ENCODE assay signal across 14 cellular contexts in genomic region chr19:35272122-35272715, GRCh38. TPM values are rescaled to one million over a fixed set of nuclear protein-coding genes. Genes with fewer than 3 reads are reported as not detected.
A peak's percentile ranks its signal among the peaks of the same experiment; 100 is the strongest.
DNase-seq lines count a peak whose midpoint lies in the region; ATAC-seq and TF ChIP-seq lines count a peak whose summit lies in the region.
"Had no signal": no experiment of that assay in that cellular context is flagged by ENCODE, and none has a peak within 500 bp of the region (broad histone marks: within the 10 kb centered on the region; RNA-seq: fewer than 3 reads in every experiment).

No MANE protein-coding gene starts in this region.

- no peaks in the 10 kb centered on the region for H3K9me3 ChIP-seq in Panc1 (ENCODE audit: control insufficient read depth, insufficient read depth, low read depth, low read length)

- no peaks in the 10 kb centered on the region for H3K27me3 ChIP-seq in Panc1 (ENCODE audit: control insufficient read depth, insufficient read depth, low read length)

- H3K27ac ChIP-seq in Panc1 (ENCODE audit: low read length), result no peak overlapping the region
- H3K27ac ChIP-seq: PC-9 had no signal

- no peak overlapping the region for H3K4me3 Mint-ChIP-seq in stimulated activated naive CD8-positive, alpha-beta T cell treated with anti-CD3 and anti-CD28 coated beads, Interleukin-15, Interleukin-2, amounts not matched to agents 100 ng/mL and 50 ng/mL, for 24 hours
- H3K4me3 Mint-ChIP-seq in dendritic cell treated with granulocyte-macrophage colony-stimulating factor and Interleukin-4, amounts not matched to agents 40 ng/mL and 50 ng/mL, for 4 days, result peak overlapping the region; percentile 44

- H3K9me3 Mint-ChIP-seq in stimulated activated naive CD8-positive, alpha-beta T cell treated with anti-CD3 and anti-CD28 coated beads, Interleukin-15, Interleukin-2, amounts not matched to agents 100 ng/mL and 50 ng/mL, for 24 hours, result no peaks in the 10 kb centered on the region
- H3K9me3 Mint-ChIP-seq in dendritic cell treated with granulocyte-macrophage colony-stimulating factor and Interleukin-4, amounts not matched to agents 40 ng/mL and 50 ng/mL, for 4 days, result no peaks in the 10 kb centered on the region

- H3K27ac Mint-ChIP-seq in stimulated activated naive CD8-positive, alpha-beta T cell treated with anti-CD3 and anti-CD28 coated beads, Interleukin-15, Interleukin-2, amounts not matched to agents 100 ng/mL and 50 ng/mL, for 24 hours, result peak overlapping the region; percentile 41
- peak overlapping the region; percentile 69 for H3K27ac Mint-ChIP-seq in dendritic cell treated with granulocyte-macrophage colony-stimulating factor and Interleukin-4, amounts not matched to agents 40 ng/mL and 50 ng/mL, for 4 days

- H3K36me3 Mint-ChIP-seq in stimulated activated naive CD8-positive, alpha-beta T cell treated with anti-CD3 and anti-CD28 coated beads, Interleukin-15, Interleukin-2, amounts not matched to agents 100 ng/mL and 50 ng/mL, for 24 hours (ENCODE audit: low read depth), result peaks cover 34% of the 10 kb centered on the region
- H3K36me3 Mint-ChIP-seq in dendritic cell treated with granulocyte-macrophage colony-stimulating factor and Interleukin-4, amounts not matched to agents 40 ng/mL and 50 ng/mL, for 4 days (ENCODE audit: low read depth), result peaks cover 88% of the 10 kb centered on the region

- intact Hi-C loops in Panc1 (cut with micrococcal nuclease; ENCODE audit: unreplicated experiment), result no loop called here
- intact Hi-C loops in dendritic cell treated with granulocyte-macrophage colony-stimulating factor and Interleukin-4, amounts not matched to agents 40 ng/mL and 50 ng/mL, for 4 days (cut with micrococcal nuclease), result no loop called here

- H3K4me3 ChIP-seq in Panc1 (ENCODE audit: low read depth in 2 of 2, low read length in 2 of 2), result no peak overlapping the region
- H3K4me3 ChIP-seq: PC-9 had no signal

- no peak for DNase-seq in stimulated activated naive CD8-positive, alpha-beta T cell treated with anti-CD3 and anti-CD28 coated beads, Interleukin-15, Interleukin-2, amounts not matched to agents 100 U/mL and 50 U/mL, for 24 hours
- DNase-seq in Panc1 (ENCODE audit: low read depth, low spot score) (no peak), HPDE6-E6E7 (ENCODE audit: extremely low spot score) (no peak), HEK293T (ENCODE audit: extremely low spot score) (no peak)
- DNase-seq: PC-9; stimulated activated CD4-positive, alpha-beta T cell treated with anti-CD3 and anti-CD28 coated beads, Interleukin-2, amount 100 ng/mL, for 48 hours; stimulated activated naive CD4-positive, alpha-beta T cell had no signal

- peaks cover 18% of the 10 kb centered on the region for H3K36me3 ChIP-seq in Panc1 (ENCODE audit: control insufficient read depth, insufficient read depth, low read length)

- in situ Hi-C loops in Panc1 (cut with HindIII; ENCODE audit: low pct_unique_long_range_greater_than_20kb, low sequenced_read_pairs), result no loop called here

- no peaks in the 10 kb centered on the region for H3K27me3 Mint-ChIP-seq in stimulated activated naive CD8-positive, alpha-beta T cell treated with anti-CD3 and anti-CD28 coated beads, Interleukin-15, Interleukin-2, amounts not matched to agents 100 ng/mL and 50 ng/mL, for 24 hours
- H3K27me3 Mint-ChIP-seq in dendritic cell treated with granulocyte-macrophage colony-stimulating factor and Interleukin-4, amounts not matched to agents 40 ng/mL and 50 ng/mL, for 4 days, result no peaks in the 10 kb centered on the region

- POLR2A ChIA-PET in Panc1 (lab: Charles Lee) (interaction anchor here (0.5 kb wide), 1 partner anchor 915 kb away, joined by 3 read pairs; no protein-coding TSS in a partner anchor), HEK293T (lab: Yijun Ruan, JAX) (no interaction called here)

- TSS peak; percentile 47 for BruUV-seq in Panc1 (replicated peaks; lab: Mats Ljungman, UMichigan)

- H3K4me1 Mint-ChIP-seq in stimulated activated naive CD8-positive, alpha-beta T cell treated with anti-CD3 and anti-CD28 coated beads, Interleukin-15, Interleukin-2, amounts not matched to agents 100 ng/mL and 50 ng/mL, for 24 hours (ENCODE audit: low read depth), result peaks cover 23% of the 10 kb centered on the region
- peaks cover 57% of the 10 kb centered on the region for H3K4me1 Mint-ChIP-seq in dendritic cell treated with granulocyte-macrophage colony-stimulating factor and Interleukin-4, amounts not matched to agents 40 ng/mL and 50 ng/mL, for 4 days (ENCODE audit: low read depth)

- no peak for TF ChIP-seq CTCF in Panc1 (IDR thresholded peaks at IDR 0.05)

- no peaks in the 10 kb centered on the region for H3K4me1 ChIP-seq in Panc1 (ENCODE audit: control insufficient read depth, insufficient read depth, low read length)

- no peak for ATAC-seq in stimulated activated naive CD8-positive, alpha-beta T cell treated with anti-CD3 and anti-CD28 coated beads, Interleukin-15, Interleukin-2, amounts not matched to agents 100 U/mL and 50 U/mL, for 24 hours
- ATAC-seq in Panc1, result no peak
- ATAC-seq in HG02642 (IDR thresholded peaks at IDR 0.05; ENCODE audit: poor library complexity, unreplicated experiment), result no peak
- no peak for ATAC-seq in HG02571 (IDR thresholded peaks at IDR 0.05; ENCODE audit: unreplicated experiment)

- CTCF ChIA-PET in Panc1 (lab: Charles Lee) (no interaction called here), HEK293T (lab: Yijun Ruan, JAX) (no interaction called here)

TF ChIP-seq in HEK293T, 16 proteins besides CTCF, POLR2A, EP300 and RAD21:
- no peak for TF ChIP-seq NFRKB (IDR thresholded peaks at IDR 0.05)
- no peak for TF ChIP-seq PKNOX1 (IDR thresholded peaks at IDR 0.05)
- TF ChIP-seq ELF4 (IDR thresholded peaks at IDR 0.05), result no peak
- no peak for TF ChIP-seq HDGF (IDR thresholded peaks at IDR 0.05; ENCODE audit: borderline replicate concordance)
- no peak for TF ChIP-seq SP1 (IDR thresholded peaks at IDR 0.05)
- no peak for TF ChIP-seq TARDBP (IDR thresholded peaks at IDR 0.05)
- no peak for TF ChIP-seq ZNF384 (IDR thresholded peaks at IDR 0.05)
- TF ChIP-seq L3MBTL2 (conservative IDR thresholded peaks at IDR 0.05), result no peak
- no peak for TF ChIP-seq FOXK2 (IDR thresholded peaks at IDR 0.05)
- no peak for TF ChIP-seq CTBP1 (IDR thresholded peaks at IDR 0.05; ENCODE audit: borderline replicate concordance)
- TF ChIP-seq BHLHE40 (IDR thresholded peaks at IDR 0.05; ENCODE audit: borderline replicate concordance), result no peak
- no peak for TF ChIP-seq LEF1 (IDR thresholded peaks at IDR 0.05; ENCODE audit: borderline replicate concordance)
- no peak for TF ChIP-seq ARNT (IDR thresholded peaks at IDR 0.05)
- TF ChIP-seq SUZ12 (IDR thresholded peaks at IDR 0.05), result no peak
- TF ChIP-seq FOXA1 (IDR thresholded peaks at IDR 0.05), result no peak
- no peak for TF ChIP-seq FOXM1 (IDR thresholded peaks at IDR 0.05; ENCODE audit: borderline replicate concordance)

RNA-seq across cellular contexts. Expression of gene USF2, which starts 3.5 kb away (rescaled TPM):
- total RNA-seq in Panc1 (2021; ENCODE audit: unreplicated experiment), result 121 TPM
- polyA plus RNA-seq in Panc1 (2012; ENCODE audit: insufficient read length), result 261 TPM

RNA-seq across cellular contexts. Expression of gene HAMP, which starts 10.1 kb away (rescaled TPM):
- 0.31 TPM for total RNA-seq in Panc1 (2021; ENCODE audit: unreplicated experiment)
- not detected for polyA plus RNA-seq in Panc1 (2012; ENCODE audit: insufficient read length)
- polyA plus RNA-seq: BJ had no signal

RNA-seq across cellular contexts. Expression of gene MAG, which starts 19.7 kb away (rescaled TPM):
- total RNA-seq in Panc1 (2021; ENCODE audit: unreplicated experiment), result not detected
- not detected for polyA plus RNA-seq in Panc1 (2012; ENCODE audit: insufficient read length)
- total RNA-seq: mononuclear cell, pulmonary artery endothelial cell had no signal
- polyA plus RNA-seq: BJ had no signal

RNA-seq across cellular contexts. Expression of gene LSR, which starts 23.4 kb away (rescaled TPM):
- 64.7 TPM for total RNA-seq in Panc1 (2021; ENCODE audit: unreplicated experiment)
- 124 TPM for polyA plus RNA-seq in Panc1 (2012; ENCODE audit: insufficient read length)

RNA-seq across cellular contexts. Expression of gene FAM187B, which starts 43.7 kb away (rescaled TPM):
- total RNA-seq in Panc1 (2021; ENCODE audit: unreplicated experiment), result not detected
- not detected for polyA plus RNA-seq in Panc1 (2012; ENCODE audit: insufficient read length)
- total RNA-seq: PC-9, pulmonary artery endothelial cell had no signal
- polyA plus RNA-seq: BJ had no signal
